Comparison of ENCODE assay signal across 10 cellular contexts in the genomic region with DNA sequence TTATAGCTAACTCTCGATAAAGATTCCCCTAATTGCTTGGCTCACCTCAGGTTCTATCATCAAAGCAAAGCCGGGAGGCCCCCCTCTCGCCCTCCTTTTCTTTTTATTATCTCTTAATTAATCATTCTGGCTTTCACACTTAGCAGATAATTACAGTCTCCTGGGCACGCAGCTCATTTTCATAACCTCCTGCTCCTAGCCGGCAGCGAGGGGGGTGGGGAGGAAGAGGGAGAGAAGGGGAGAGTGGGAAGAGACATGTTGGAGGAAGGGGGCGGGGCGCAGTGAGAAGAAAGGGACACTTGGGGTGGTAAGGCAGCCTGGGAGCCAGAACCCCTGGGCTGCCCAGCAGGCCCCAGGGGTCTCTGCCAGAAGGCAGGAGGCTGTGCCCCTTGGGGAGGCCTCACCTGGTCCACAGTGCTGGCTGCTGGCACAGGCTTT. TPM values are rescaled to one million over a fixed set of nuclear protein-coding genes. Genes with fewer than 3 reads are reported as not detected.
DNase-seq lines count a peak whose midpoint lies in the region; ATAC-seq and TF ChIP-seq lines count a peak whose summit lies in the region.
"Had no signal": no experiment of that assay in that cellular context is flagged by ENCODE, and none has a peak within 500 bp of the region (broad histone marks: within the 10 kb centered on the region; RNA-seq: fewer than 3 reads in every experiment).

No MANE protein-coding gene starts in this region.

- H3K27me3 Mint-ChIP-seq in endodermal cell (ENCODE audit: insufficient read depth), result no peaks in the 10 kb centered on the region

- H3K4me3 ChIP-seq in endodermal cell (ENCODE audit: low read length) (no peak overlapping the region), muscle layer of duodenum (ENCODE audit: low read depth in 1 of 2, low read length in 2 of 2) (peak overlapping the region in 1 of 2 donors; percentile 15), upper lobe of left lung (no peak overlapping the region), right lobe of liver (no peak overlapping the region)

- H3K4me1 ChIP-seq in endodermal cell (ENCODE audit: control insufficient read depth, insufficient read depth, low read length), result peaks cover 31% of the 10 kb centered on the region
- peaks cover 34 to 70% of the 10 kb centered on the region in 2 donors for H3K4me1 ChIP-seq in muscle layer of duodenum (ENCODE audit: control insufficient read depth in 1 of 2, insufficient read depth in 2 of 2, low read length in 2 of 2)
- H3K4me1 ChIP-seq in upper lobe of left lung, result peaks cover 47 to 60% (median 59%) of the 10 kb centered on the region in 4 donors
- H3K4me1 ChIP-seq in right lobe of liver, result no peaks in the 10 kb centered on the region

- H3K36me3 ChIP-seq in endodermal cell (ENCODE audit: control insufficient read depth, insufficient read depth, low read length) (no peaks in the 10 kb centered on the region), muscle layer of duodenum (ENCODE audit: control insufficient read depth in 1 of 2, insufficient read depth in 2 of 2, low read length in 2 of 2) (no peaks in the 10 kb centered on the region), upper lobe of left lung (no peaks in the 10 kb centered on the region), right lobe of liver (no peaks in the 10 kb centered on the region)

- TF ChIP-seq CTCF in endodermal cell (conservative IDR thresholded peaks at IDR 0.05) (no peak), upper lobe of left lung (IDR thresholded peaks at IDR 0.05) (no peak), right lobe of liver (IDR thresholded peaks at IDR 0.05) (no peak)

- no peaks in the 10 kb centered on the region for H3K36me3 Mint-ChIP-seq in endodermal cell (ENCODE audit: low read depth)

- H3K4me3 Mint-ChIP-seq in endodermal cell, result peak overlapping the region; percentile 16
- H3K4me3 Mint-ChIP-seq: stimulated activated naive CD8-positive, alpha-beta T cell treated with anti-CD3 and anti-CD28 coated beads, Interleukin-15, Interleukin-2, amounts not matched to agents 100 ng/mL and 50 ng/mL, for 24 hours had no signal

- WGBS in endodermal cell (ENCODE audit: insufficient coverage in 1 of 2, insufficient read length in 1 of 2), 2 experiments, result 42 to 54% methylated on average over 2 to 8 of the region's 8 CpGs
- WGBS in upper lobe of left lung, 2 donors, result 41 to 57% methylated on average over 8 of the region's 8 CpGs
- 20% methylated on average over 6 of the region's 8 CpGs for WGBS in right lobe of liver (ENCODE audit: insufficient coverage, low coverage, low lambda C conversion rate, missing lambda C conversion rate)

- DNase-seq in NCI-H526 treated with DMSO at 0.1 percent for 48 hours (lab: John Stamatoyannopoulos, UW) (peak; percentile 71), endodermal cell (peak; percentile 53), upper lobe of left lung (no peak), NCI-H748 treated with DMSO at 0.1 percent for 48 hours (lab: John Stamatoyannopoulos, UW) (no peak), right lobe of liver (no peak)
- DNase-seq: DMS53, NCI-H1436 had no signal

- no peak for TF ChIP-seq EP300 in upper lobe of left lung (IDR thresholded peaks at IDR 0.05)

- peak overlapping the region; percentile 77 for H3K27ac Mint-ChIP-seq in endodermal cell
- H3K27ac Mint-ChIP-seq: stimulated activated naive CD8-positive, alpha-beta T cell treated with anti-CD3 and anti-CD28 coated beads, Interleukin-15, Interleukin-2, amounts not matched to agents 100 ng/mL and 50 ng/mL, for 24 hours had no signal

- H3K27me3 ChIP-seq in endodermal cell (ENCODE audit: control insufficient read depth, insufficient read depth, low read length, poor library complexity, severe bottlenecking) (no peaks in the 10 kb centered on the region), muscle layer of duodenum (ENCODE audit: low read depth, low read length) (no peaks in the 10 kb centered on the region), upper lobe of left lung (no peaks in the 10 kb centered on the region), right lobe of liver (no peaks in the 10 kb centered on the region)

- no peak overlapping the region for H3K9ac ChIP-seq in endodermal cell (ENCODE audit: extremely low read depth, low read length, poor library complexity, severe bottlenecking)

- ATAC-seq in upper lobe of left lung (ENCODE audit: low FRiP score in 2 of 2) (no peak), GM21360 (IDR thresholded peaks at IDR 0.05; ENCODE audit: unreplicated experiment) (no peak), right lobe of liver (no peak)

- H3K27ac ChIP-seq in endodermal cell (ENCODE audit: low read depth, low read length) (peak overlapping the region; percentile 73), muscle layer of duodenum (ENCODE audit: low read length) (peak overlapping the region; percentile 92), upper lobe of left lung (peak overlapping the region; percentile 74 to 90 (median 85)), right lobe of liver (peak overlapping the region in 1 of 3 donors; percentile 16)

- peaks cover 75% of the 10 kb centered on the region for H3K4me1 Mint-ChIP-seq in endodermal cell

- H3K9me3 ChIP-seq in endodermal cell (ENCODE audit: control insufficient read depth, low read length) (no peaks in the 10 kb centered on the region), muscle layer of duodenum (ENCODE audit: control insufficient read depth in 1 of 2, low read length in 2 of 2) (no peaks in the 10 kb centered on the region), upper lobe of left lung (no peaks in the 10 kb centered on the region), right lobe of liver (no peaks in the 10 kb centered on the region)

- no peak for TF ChIP-seq POLR2A in upper lobe of left lung (IDR thresholded peaks at IDR 0.05)
- TF ChIP-seq POLR2A in right lobe of liver (IDR thresholded peaks at IDR 0.05), result no peak

- no peaks in the 10 kb centered on the region for H3K9me3 Mint-ChIP-seq in endodermal cell
- H3K9me3 Mint-ChIP-seq: stimulated activated naive CD8-positive, alpha-beta T cell treated with anti-CD3 and anti-CD28 coated beads, Interleukin-15, Interleukin-2, amounts not matched to agents 100 ng/mL and 50 ng/mL, for 24 hours had no signal

- intact Hi-C loops in right lobe of liver (cut with DNase I), result no loop called here

RNA-seq across cellular contexts. Expression of a gene that starts 14.5 kb away (rescaled TPM):
- total RNA-seq in endodermal cell, result 10 to 100 TPM; 22.8 to 26.5 TPM
- 44.2 TPM for polyA plus RNA-seq in endodermal cell (2013, experiment 1 of 2)
- polyA plus RNA-seq in endodermal cell (2013, experiment 2 of 2), result 47.7 TPM
- 10 to 100 TPM; 16.9 to 40.6 (median 25.8) TPM for total RNA-seq in upper lobe of left lung
- 1 to 10 TPM; 1.1 to 4.9 (median 2.9) TPM for total RNA-seq in right lobe of liver

Comparison
In these comparisons a context has a peak if more than half of its experiments do, and no peak if none do; other contexts are left out.
1. DNase-seq: peak in NCI-H526 treated with DMSO at 0.1 percent for 48 hours (single experiment) and endodermal cell (single experiment); none in upper lobe of left lung (0 of 2), NCI-H748 treated with DMSO at 0.1 percent for 48 hours (single experiment) and right lobe of liver (0 of 3).